Comparison of ENCODE assay signal across 20 cellular contexts in the genomic region with DNA sequence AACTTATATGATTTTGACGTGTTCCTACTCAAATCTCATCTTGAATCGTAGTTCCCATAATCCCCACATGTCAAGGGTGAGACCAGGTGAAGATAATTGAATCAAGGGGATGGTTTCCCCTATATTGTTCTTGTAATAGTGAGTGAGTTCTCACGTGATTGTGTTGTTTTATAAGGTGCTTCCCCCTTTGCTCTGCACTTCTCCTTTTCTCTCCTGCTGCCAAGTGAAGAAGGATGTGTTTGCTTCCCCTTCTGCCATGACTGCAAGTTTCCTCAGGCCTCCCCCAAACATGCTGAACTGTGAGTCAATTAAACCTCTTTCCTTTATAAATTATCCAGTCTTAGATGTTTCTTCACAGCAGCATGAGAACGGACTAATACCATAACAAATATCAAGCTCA.
"Had no signal": no experiment of that assay in that cellular context is flagged by ENCODE, and none has a peak within 500 bp of the region (broad histone marks: within the 10 kb centered on the region; RNA-seq: fewer than 3 reads in every experiment).

No MANE protein-coding gene starts in this region.

- H3K36me3 Mint-ChIP-seq: activated naive CD8-positive, alpha-beta T cell treated with anti-CD3 and anti-CD28 coated beads, Interleukin-2, amount 10 ng/mL, durations not matched to agents 7 days and 5 days; naive thymus-derived CD8-positive, alpha-beta T cell had no signal

- H3K9me3 Mint-ChIP-seq: activated CD8-positive, alpha-beta T cell treated with anti-CD3 and anti-CD28 coated beads for 36 hours; activated naive CD8-positive, alpha-beta T cell treated with anti-CD3 and anti-CD28 coated beads, Interleukin-2, amount 10 ng/mL, durations not matched to agents 7 days and 5 days; activated T-cell treated with anti-CD3 and anti-CD28 coated beads, Interleukin-2, amount 50 U/mL, for 24 hours; activated T-helper 2 cell treated with anti-CD3 and anti-CD28 coated beads, Interferon-gamma antibody, Interleukin-2, Interleukin-4, amounts not matched to agents 10 μg/mL and 5 μg/mL and 100 μg/mL, durations not matched to agents 14 hours and 24 hours and 36 hours had no signal

- ATAC-seq: activated CD8-positive, alpha-beta T cell treated with anti-CD3 and anti-CD28 coated beads for 36 hours; naive thymus-derived CD8-positive, alpha-beta T cell; psoas muscle; right cardiac atrium; stimulated activated naive CD8-positive, alpha-beta T cell treated with anti-CD3 and anti-CD28 coated beads, Interleukin-15, Interleukin-2, amounts not matched to agents 100 U/mL and 50 U/mL, for 24 hours had no signal

- DNase-seq: activated B cell treated with CpG ODN at 0.5 μM for 24 hours; activated CD4-positive, alpha-beta T cell treated with anti-CD3 and anti-CD28 coated beads for 48 hours; activated CD8-positive, alpha-beta T cell treated with anti-CD3 and anti-CD28 coated beads for 36 hours; activated naive CD4-positive, alpha-beta T cell treated with Interleukin-2 at 50 U/mL for 16 hours; activated naive CD8-positive, alpha-beta T cell treated with anti-CD3 and anti-CD28 coated beads, Interleukin-2, amount 10 ng/mL, durations not matched to agents 7 days and 5 days; activated T-cell treated with anti-CD3 and anti-CD28 coated beads, Interleukin-2, amount 50 U/mL, for 24 hours; amygdala; dermis blood vessel endothelial cell; mesenchymal stem cell; naive thymus-derived CD8-positive, alpha-beta T cell; ovary; psoas muscle; right cardiac atrium; stimulated activated CD4-positive, alpha-beta T cell treated with anti-CD3 and anti-CD28 coated beads, Interleukin-2, amount 100 ng/mL, for 24 hours; stimulated activated naive CD8-positive, alpha-beta T cell treated with anti-CD3 and anti-CD28 coated beads, Interleukin-15, Interleukin-2, amounts not matched to agents 100 U/mL and 50 U/mL, for 24 hours; substantia nigra; tibial artery had no signal

- H3K9me3 ChIP-seq: ovary, psoas muscle, tibial artery had no signal

- H3K36me3 ChIP-seq: cardiac muscle cell, ovary, tibial artery had no signal

- H3K4me1 ChIP-seq: psoas muscle, tibial artery had no signal

- H3K27ac ChIP-seq: cardiac muscle cell, hepatocyte, ovary, psoas muscle, tibial artery had no signal

- H3K27ac Mint-ChIP-seq: activated B cell treated with CpG ODN at 0.5 μM for 24 hours; activated CD8-positive, alpha-beta T cell treated with anti-CD3 and anti-CD28 coated beads for 36 hours; activated naive CD8-positive, alpha-beta T cell treated with anti-CD3 and anti-CD28 coated beads, Interleukin-2, amount 10 ng/mL, durations not matched to agents 7 days and 5 days; activated T-cell treated with anti-CD3 and anti-CD28 coated beads, Interleukin-2, amount 50 U/mL, for 24 hours; activated T-helper 2 cell treated with anti-CD3 and anti-CD28 coated beads, Interferon-gamma antibody, Interleukin-2, Interleukin-4, amounts not matched to agents 10 μg/mL and 5 μg/mL and 100 μg/mL, durations not matched to agents 14 hours and 24 hours and 36 hours; naive thymus-derived CD8-positive, alpha-beta T cell had no signal

- H3K4me2 ChIP-seq: hepatocyte had no signal

- H3K4me3 ChIP-seq: cardiac muscle cell, hepatocyte, ovary, psoas muscle, tibial artery had no signal

- H3K79me2 ChIP-seq: hepatocyte had no signal

- H2AFZ ChIP-seq: hepatocyte had no signal

- H3K27me3 ChIP-seq: cardiac muscle cell, hepatocyte, ovary, tibial artery had no signal

- H3K4me3 Mint-ChIP-seq: activated B cell treated with CpG ODN at 0.5 μM for 24 hours; activated CD8-positive, alpha-beta T cell treated with anti-CD3 and anti-CD28 coated beads for 36 hours; activated naive CD8-positive, alpha-beta T cell treated with anti-CD3 and anti-CD28 coated beads, Interleukin-2, amount 10 ng/mL, durations not matched to agents 7 days and 5 days; activated T-cell treated with anti-CD3 and anti-CD28 coated beads, Interleukin-2, amount 50 U/mL, for 24 hours; naive thymus-derived CD8-positive, alpha-beta T cell had no signal

- H3K4me1 Mint-ChIP-seq: activated B cell treated with CpG ODN at 0.5 μM for 24 hours; activated naive CD8-positive, alpha-beta T cell treated with anti-CD3 and anti-CD28 coated beads, Interleukin-2, amount 10 ng/mL, durations not matched to agents 7 days and 5 days; naive thymus-derived CD8-positive, alpha-beta T cell had no signal

- H3K27me3 Mint-ChIP-seq: activated B cell treated with CpG ODN at 0.5 μM for 24 hours; activated T-cell treated with anti-CD3 and anti-CD28 coated beads, Interleukin-2, amount 50 U/mL, for 24 hours had no signal
